ENCODE assay signal across 29 cellular contexts in the genomic region with DNA sequence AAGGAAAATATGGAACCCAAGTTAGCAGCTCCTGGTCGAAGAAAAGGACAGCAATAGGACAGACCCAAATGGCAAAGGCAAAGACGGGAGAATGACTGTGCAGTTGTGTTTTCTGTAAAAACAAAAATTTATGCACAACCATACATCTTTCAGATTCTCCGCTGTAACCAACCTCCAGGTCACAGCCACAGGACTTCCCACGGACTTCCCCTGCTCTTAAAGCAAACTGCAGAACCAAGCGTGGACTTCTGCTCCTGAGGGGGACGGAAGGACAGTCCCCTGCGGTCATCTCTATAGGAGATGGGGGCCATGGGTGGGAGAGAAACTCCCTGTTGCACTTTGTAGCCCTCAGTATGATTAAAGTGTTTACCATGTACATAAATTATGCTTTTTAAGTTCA. TPM values are rescaled to one million over a fixed set of nuclear protein-coding genes. Genes with fewer than 3 reads are reported as not detected.
A peak's percentile ranks its signal among the peaks of the same experiment; 100 is the strongest.
DNase-seq lines count a peak whose midpoint lies in the region; ATAC-seq and TF ChIP-seq lines count a peak whose summit lies in the region.
"Had no signal": no experiment of that assay in that cellular context is flagged by ENCODE, and none has a peak within 500 bp of the region (broad histone marks: within the 10 kb centered on the region; RNA-seq: fewer than 3 reads in every experiment).

No MANE protein-coding gene starts in this region.

- intact Hi-C loops in PC-3 (cut with micrococcal nuclease) = no loop called here
- intact Hi-C loops in lower leg skin (cut with DNase I; ENCODE audit: low total_unique reads) = loop anchor here (10.0 kb wide), 1 partner anchor 157 kb away; the partner anchor contains the start of genes CUL4A and PCID2
- intact Hi-C loops in upper lobe of right lung (cut with DNase I) = no loop called here
- intact Hi-C loops in ovary (cut with DNase I) = loop anchor here in 1 of 4 donors (10.0 kb wide), 1 partner anchor 207 kb away; the partner anchor contains the start of gene PROZ

- H3K27me3 Mint-ChIP-seq in activated T-cell treated with anti-CD3 and anti-CD28 coated beads, Interleukin-2, amount 50 U/mL, for 72 hours (ENCODE audit: low read depth) = peaks cover 31% of the 10 kb centered on the region

- H3K9me3 ChIP-seq in PC-3 (ENCODE audit: low read length) = no peaks in the 10 kb centered on the region
- no peaks in the 10 kb centered on the region for H3K9me3 ChIP-seq in upper lobe of right lung
- H3K9me3 ChIP-seq in ovary = no peaks in the 10 kb centered on the region
- H3K9me3 ChIP-seq: gastrocnemius medialis, HAP-1, neutrophil, SJCRH30, suprapubic skin, vagina had no signal

- TF ChIP-seq POLR2A in lower leg skin (IDR thresholded peaks at IDR 0.05) = no peak
- no peak for TF ChIP-seq POLR2A in ovary (IDR thresholded peaks at IDR 0.05)

- BruUV-seq in PC-3 (replicated peaks; lab: Mats Ljungman, UMichigan) = TSS peak; percentile 7

- no peak overlapping the region for H3K27ac Mint-ChIP-seq in activated T-cell treated with anti-CD3 and anti-CD28 coated beads, Interleukin-2, amount 50 U/mL, for 72 hours
- H3K27ac Mint-ChIP-seq: activated B cell treated with CpG ODN at 0.5 μM for 24 hours; activated naive CD8-positive, alpha-beta T cell treated with anti-CD3 and anti-CD28 coated beads, Interleukin-2, amount 10 ng/mL, durations not matched to agents 7 days and 5 days had no signal

- peak; percentile 28 to 46 for ATAC-seq in activated T-cell treated with anti-CD3 and anti-CD28 coated beads, Interleukin-2, amount 50 U/mL, for 72 hours (replicated peaks in 1 of 2)
- ATAC-seq in PC-3 = no peak
- no peak for ATAC-seq in upper lobe of right lung
- ATAC-seq: gastrocnemius medialis had no signal

- CTCF ChIA-PET in PC-3 (lab: Charles Lee) = no interaction called here

- H3K27ac ChIP-seq in PC-3 (ENCODE audit: low read length) (no peak overlapping the region), upper lobe of right lung (no peak overlapping the region), ovary (no peak overlapping the region)
- H3K27ac ChIP-seq: neutrophil, SJCRH30, suprapubic skin, vagina had no signal

- H3K4me1 ChIP-seq in PC-3 (ENCODE audit: insufficient read depth, low read length) (0 out of 2 replicates have a peak, but pooled peaks cover 4% of the 10 kb centered on the region), upper lobe of right lung (peaks cover 15% of the 10 kb centered on the region), ovary (ENCODE audit: insufficient read depth) (peaks cover 15% of the 10 kb centered on the region)
- H3K4me1 ChIP-seq: SJCRH30 had no signal

- H4K20me1 ChIP-seq in PC-3 (ENCODE audit: low read length) = no peaks in the 10 kb centered on the region

- TF ChIP-seq CTCF in PC-3 (conservative IDR thresholded peaks at IDR 0.05; ENCODE audit: low read depth, low read length) = no peak
- TF ChIP-seq CTCF in lower leg skin (IDR thresholded peaks at IDR 0.05) = no peak
- no peak for TF ChIP-seq CTCF in upper lobe of right lung (IDR thresholded peaks at IDR 0.05)
- TF ChIP-seq CTCF in ovary (IDR thresholded peaks at IDR 0.05) = no peak

- no peak overlapping the region for H2AFZ ChIP-seq in PC-3 (ENCODE audit: low read length)

- DNase-seq in activated T-cell treated with anti-CD3 and anti-CD28 coated beads, Interleukin-2, amount 50 U/mL, for 72 hours = no peak
- no peak for DNase-seq in activated T-cell treated with anti-CD3 and anti-CD28 coated beads, Interleukin-2, amount 50 U/mL, for 1 hour
- DNase-seq in PC-3 (no peak), lower leg skin (ENCODE audit: low spot score in 2 of 2) (peak; percentile 3 to 14), upper lobe of right lung (peak; percentile 29), ovary (no peak), ureter (ENCODE audit: low spot score) (no peak), KBM-7 (no peak)
- DNase-seq: activated B cell treated with CpG ODN at 0.5 μM for 24 hours; activated effector memory CD4-positive, alpha-beta T cell treated with anti-CD3 and anti-CD28 coated beads, Interleukin-2, amount 50 U/mL, for 16 hours; activated naive CD8-positive, alpha-beta T cell treated with anti-CD3 and anti-CD28 coated beads, Interleukin-2, amount 10 ng/mL, durations not matched to agents 7 days and 5 days; caudate nucleus; CD8-positive, alpha-beta memory T cell; cortex of kidney; DMS 273 treated with DMSO at 0.1 percent for 48 hours; EL; gastrocnemius medialis; mesendoderm; NCI-H1417; NCI-H2029 treated with DMSO at 0.1 percent for 48 hours; NCI-H526 treated with DMSO at 0.1 percent for 48 hours; SJCRH30; stimulated activated CD4-positive, alpha-beta T cell treated with anti-CD3 and anti-CD28 coated beads, Interleukin-2, amount 100 ng/mL, for 24 hours; T1000 had no signal

- H3K36me3 ChIP-seq in PC-3 (ENCODE audit: low read depth, low read length) (no peaks in the 10 kb centered on the region), upper lobe of right lung (no peaks in the 10 kb centered on the region), ovary (no peaks in the 10 kb centered on the region)
- H3K36me3 ChIP-seq: gastrocnemius medialis, neutrophil, SJCRH30, suprapubic skin, vagina had no signal

- H3K79me2 ChIP-seq in PC-3 (ENCODE audit: low read length) = peaks cover 9% of the 10 kb centered on the region

- no peak overlapping the region for H3K4me2 ChIP-seq in PC-3 (ENCODE audit: low read length)

- no peaks in the 10 kb centered on the region for H3F3A ChIP-seq in PC-3 (ENCODE audit: low read length, unreplicated experiment)

- POLR2A ChIA-PET in PC-3 (lab: Charles Lee; ENCODE audit: unreplicated experiment) = no interaction called here

- H3K4me3 ChIP-seq in PC-3 (ENCODE audit: low read length) (no peak overlapping the region), lower leg skin (ENCODE audit: low read depth, poor library complexity, severe bottlenecking) (no peak overlapping the region), upper lobe of right lung (no peak overlapping the region), ovary (no peak overlapping the region)
- H3K4me3 ChIP-seq: gastrocnemius medialis, HAP-1, SJCRH30, suprapubic skin, vagina had no signal

- H3K27me3 ChIP-seq in PC-3 (ENCODE audit: low read length) (no peaks in the 10 kb centered on the region), upper lobe of right lung (peaks cover 11% of the 10 kb centered on the region), ovary (no peaks in the 10 kb centered on the region)
- H3K27me3 ChIP-seq: gastrocnemius medialis, SJCRH30, vagina had no signal

- H3K36me3 Mint-ChIP-seq in activated T-cell treated with anti-CD3 and anti-CD28 coated beads, Interleukin-2, amount 50 U/mL, for 72 hours (ENCODE audit: insufficient read depth in 2 of 2) = peaks cover 0 to 1% of the 10 kb centered on the region in 2 donors
- H3K36me3 Mint-ChIP-seq: activated naive CD8-positive, alpha-beta T cell treated with anti-CD3 and anti-CD28 coated beads, Interleukin-2, amount 10 ng/mL, durations not matched to agents 7 days and 5 days; CD8-positive, alpha-beta memory T cell had no signal

- H3K9ac ChIP-seq in PC-3 (ENCODE audit: low read length) = no peak overlapping the region

- 80 to 84% methylated on average over 7 of the region's 7 CpGs for WGBS in lower leg skin, 2 donors
- WGBS in ovary, 3 donors = 76 to 86% (median 85%) methylated on average over 7 of the region's 7 CpGs

- in situ Hi-C loops in KBM-7 (cut with MboI; ENCODE audit: low pct_unique_long_range_greater_than_20kb, low sequenced_read_pairs) = no loop called here

- no peaks in the 10 kb centered on the region for H3K9me2 ChIP-seq in PC-3 (replicated peaks; ENCODE audit: low read length)

- no peak overlapping the region for H3K4me3 Mint-ChIP-seq in activated T-cell treated with anti-CD3 and anti-CD28 coated beads, Interleukin-2, amount 50 U/mL, for 72 hours
- H3K4me3 Mint-ChIP-seq: activated B cell treated with CpG ODN at 0.5 μM for 24 hours; activated naive CD8-positive, alpha-beta T cell treated with anti-CD3 and anti-CD28 coated beads, Interleukin-2, amount 10 ng/mL, durations not matched to agents 7 days and 5 days had no signal

- no peak for TF ChIP-seq EP300 in ovary (IDR thresholded peaks at IDR 0.05)

- H3K9me3 Mint-ChIP-seq in activated T-cell treated with anti-CD3 and anti-CD28 coated beads, Interleukin-2, amount 50 U/mL, for 72 hours = no peaks in the 10 kb centered on the region
- H3K9me3 Mint-ChIP-seq: activated B cell treated with CpG ODN at 0.5 μM for 24 hours; activated naive CD8-positive, alpha-beta T cell treated with anti-CD3 and anti-CD28 coated beads, Interleukin-2, amount 10 ng/mL, durations not matched to agents 7 days and 5 days had no signal

- peaks cover 14% of the 10 kb centered on the region for H3K4me1 Mint-ChIP-seq in activated T-cell treated with anti-CD3 and anti-CD28 coated beads, Interleukin-2, amount 50 U/mL, for 72 hours (ENCODE audit: low read depth)
- H3K4me1 Mint-ChIP-seq: activated B cell treated with CpG ODN at 0.5 μM for 24 hours had no signal

RNA-seq across cellular contexts. Expression of gene GRTP1, which starts 2.5 kb away (rescaled TPM):
- total RNA-seq in activated T-cell treated with anti-CD3 and anti-CD28 coated beads, Interleukin-2, amount 50 U/mL, for 72 hours = 1 to 10 TPM in 1 of 2 donors, under 1 TPM in 1; 0.79 to 2.5 TPM
- 7.4 and 13.2 TPM in 2 replicates for total RNA-seq in PC-3 (2014; rRNA removed)
- total RNA-seq in lower leg skin = 10 to 100 TPM; 23.8 to 38.1 (median 30.3) TPM
- 6.1 TPM for total RNA-seq in upper lobe of right lung
- total RNA-seq in ovary = 10 to 100 TPM in 6 of 7 donors, 1 to 10 TPM in 1; 7.1 to 14.8 (median 12.2) TPM
- polyA plus RNA-seq in ovary = 10 to 100 TPM in 1 of 2 donors, 1 to 10 TPM in 1; 3.0 to 11.1 TPM
- 25.2 TPM for total RNA-seq in ureter
- total RNA-seq: activated B cell treated with CpG ODN at 0.5 μM for 24 hours; activated naive CD8-positive, alpha-beta T cell treated with anti-CD3 and anti-CD28 coated beads, Interleukin-2, amount 10 ng/mL, durations not matched to agents 7 days and 5 days; CD8-positive, alpha-beta memory T cell; myocyte had no signal
- polyA plus RNA-seq: CD8-positive, alpha-beta memory T cell had no signal

Comparison
In these comparisons a context has a peak if more than half of its experiments do, and no peak if none do; other contexts are left out.
1. ATAC-seq: peak in activated T-cell treated with anti-CD3 and anti-CD28 coated beads, Interleukin-2, amount 50 U/mL, for 72 hours (2 of 2); none in PC-3 (single experiment) and upper lobe of right lung (single experiment).
2. DNase-seq: peak in lower leg skin (2 of 2) and upper lobe of right lung (single experiment); none in activated T-cell treated with anti-CD3 and anti-CD28 coated beads, Interleukin-2, amount 50 U/mL, for 72 hours (0 of 2), activated T-cell treated with anti-CD3 and anti-CD28 coated beads, Interleukin-2, amount 50 U/mL, for 1 hour (single experiment), PC-3 (single experiment), ovary (0 of 5), ureter (single experiment) and KBM-7 (single experiment).